8 cellular contexts compared by ENCODE assay signal in genomic region chr16:30571444-30572322, GRCh38. TPM values are rescaled to one million over a fixed set of nuclear protein-coding genes. Genes with fewer than 3 reads are reported as not detected.
DNase-seq lines count a peak whose midpoint lies in the region; ATAC-seq and TF ChIP-seq lines count a peak whose summit lies in the region.

Gene ZNF688 (minus strand): TSS chr16:30571714. CDS start chr16:30571629, 85 bp downstream.

- H2BK12ac ChIP-seq in trophoblast cell (ENCODE audit: low read length) = no peak within 1 kb of the TSS

- in situ Hi-C loops in transverse colon (cut with MboI; ENCODE audit: low pct_ligation_motif_present in 1 of 4, low pct_unique_long_range_greater_than_20kb in 1 of 4, low sequenced_read_pairs in 3 of 4) = loop anchor here in 2 of 4 donors (10.0 to 25.0 kb wide), 2 partner anchors 63 to 134 kb away; partner anchors contain the start of genes DCTPP1 (in 1 of the 2) and SEPHS2 (in 1 of the 2)

- H3K4me1 ChIP-seq in adipocyte (ENCODE audit: control insufficient read depth, insufficient read depth, low read length) = peaks cover 16% of the 10 kb centered on the region
- H3K4me1 ChIP-seq in trophoblast cell (ENCODE audit: control insufficient read depth in 1 of 2, insufficient read depth in 2 of 2, low read length in 2 of 2) = peaks cover 9 to 10% of the 10 kb centered on the region in 2 experiments
- H3K4me1 ChIP-seq in transverse colon = peaks cover 12 to 34% (median 24%) of the 10 kb centered on the region in 4 donors

- H3K27ac ChIP-seq in trophoblast cell (ENCODE audit: low read depth, low read length) = peak within 1 kb of the TSS; percentile 83
- H3K27ac ChIP-seq in transverse colon = peak within 1 kb of the TSS; percentile 99 to 100 (median 99)

- TF ChIP-seq EP300 in transverse colon (IDR thresholded peaks at IDR 0.05; ENCODE audit: low read depth) = no peak

- peak in 1 of 5 experiments; percentile 39 for TF ChIP-seq CTCF in transverse colon (IDR thresholded peaks at IDR 0.05)

- peak within 1 kb of the TSS; percentile 82 for H2BK120ac ChIP-seq in trophoblast cell (ENCODE audit: insufficient read depth, low read length, poor library complexity)

- H4K12ac ChIP-seq in trophoblast cell (ENCODE audit: low read depth, low read length) = peak within 1 kb of the TSS; percentile 90

- WGBS in trophoblast cell (ENCODE audit: extremely low coverage, insufficient coverage, insufficient read length) = no CpG with 5 or more reads among the region's 67 CpGs
- 0% methylated on average over 61 of the region's 67 CpGs; no CpG with 5 or more reads in 1 of the 2 donors for WGBS in transverse colon (ENCODE audit: low coverage in 1 of 2), 2 donors

- TF ChIP-seq POLR2A in GM10847 (IDR thresholded peaks at IDR 0.05; ENCODE audit: extremely low read depth, insufficient read length) (peak; percentile 29), transverse colon (IDR thresholded peaks at IDR 0.05) (peak; percentile 74)

- H3K4ac ChIP-seq in trophoblast cell (ENCODE audit: low read depth, low read length) = peak within 1 kb of the TSS; percentile 88

- H3K9me3 ChIP-seq in adipocyte (ENCODE audit: control insufficient read depth, low read length) (no peaks in the 10 kb centered on the region), trophoblast cell (ENCODE audit: insufficient read depth, low read depth, low read length) (peaks cover 2% of the 10 kb centered on the region), transverse colon (no peaks in the 10 kb centered on the region)

- H4K8ac ChIP-seq in trophoblast cell (ENCODE audit: low read depth, low read length) = peak within 1 kb of the TSS; percentile 100

- peak within 1 kb of the TSS; percentile 95 for H4K91ac ChIP-seq in trophoblast cell (ENCODE audit: low read depth, low read length)

- intact Hi-C loops in cardiac septum (cut with DNase I) (loop anchor here (1.0 to 5.0 kb wide), 3 partner anchors 13 to 61 kb away; partner anchors contain the start of genes ZNF764 and ZNF785), transverse colon (cut with DNase I; ENCODE audit: low total_unique reads) (loop anchor here (10.0 kb wide), 1 partner anchor 53 kb away; no protein-coding TSS in a partner anchor)

- peak within 1 kb of the TSS; percentile 96 for H3K18ac ChIP-seq in trophoblast cell (ENCODE audit: low read length)

- H2BK5ac ChIP-seq in trophoblast cell (ENCODE audit: low read depth, low read length, poor library complexity) = peak within 1 kb of the TSS; percentile 95

- ATAC-seq in HG02678 (IDR thresholded peaks at IDR 0.05; ENCODE audit: unreplicated experiment) = peak; percentile 82

- H3K27me3 ChIP-seq in adipocyte (replicated peaks; ENCODE audit: control insufficient read depth, insufficient read depth, low read length) = no peaks in the 10 kb centered on the region
- no peaks in the 10 kb centered on the region for H3K27me3 ChIP-seq in trophoblast cell (ENCODE audit: insufficient read depth, low read length)
- no peaks in the 10 kb centered on the region for H3K27me3 ChIP-seq in transverse colon

- H2AK5ac ChIP-seq in trophoblast cell (ENCODE audit: low read length) = peak within 1 kb of the TSS; percentile 84

- H3K36me3 ChIP-seq in adipocyte (ENCODE audit: control insufficient read depth, insufficient read depth, low read length, severe bottlenecking) = no peaks in the 10 kb centered on the region
- peaks cover 0 to 3% of the 10 kb centered on the region in 2 experiments for H3K36me3 ChIP-seq in trophoblast cell (ENCODE audit: control insufficient read depth in 1 of 2, insufficient read depth in 2 of 2, low read length in 2 of 2)
- H3K36me3 ChIP-seq in transverse colon = no peaks in the 10 kb centered on the region

- H3K79me2 ChIP-seq in trophoblast cell (ENCODE audit: control insufficient read depth, insufficient read depth, low read length, poor library complexity) = peaks cover 9% of the 10 kb centered on the region

- H3K23ac ChIP-seq in trophoblast cell (ENCODE audit: low read length) = no peak within 1 kb of the TSS

- peak within 1 kb of the TSS; percentile 92 for H2AFZ ChIP-seq in trophoblast cell (ENCODE audit: insufficient read depth, low read length, poor library complexity)

- DNase-seq in NCI-H1417 treated with DMSO at 0.1 percent for 48 hours (lab: John Stamatoyannopoulos, UW) (peak; percentile 92), SW480 (ENCODE audit: low spot score) (peak; percentile 96), adipocyte (ENCODE audit: low read depth) (peak; percentile 97), cardiac septum (ENCODE audit: low spot score) (peak; percentile 96), trophoblast cell (peak; percentile 90 to 94), transverse colon (peak; percentile 96)

- peak within 1 kb of the TSS; percentile 94 for H3K9ac ChIP-seq in adipocyte (ENCODE audit: low read length)
- H3K9ac ChIP-seq in trophoblast cell (ENCODE audit: low read length) = peak within 1 kb of the TSS; percentile 82

- H3K4me3 ChIP-seq in adipocyte (ENCODE audit: low read length) (peak within 1 kb of the TSS; percentile 90), trophoblast cell (ENCODE audit: low read depth, low read length) (peak within 1 kb of the TSS; percentile 72), transverse colon (peak within 1 kb of the TSS; percentile 81 to 92 (median 82))

- H3K79me1 ChIP-seq in trophoblast cell (ENCODE audit: low read length) = peaks cover 11% of the 10 kb centered on the region

- H3K14ac ChIP-seq in trophoblast cell (ENCODE audit: low read length) = peak within 1 kb of the TSS; percentile 94

- H3K4me2 ChIP-seq in trophoblast cell (ENCODE audit: low read length) = peak within 1 kb of the TSS; percentile 99

RNA-seq across cellular contexts. Expression of gene ZNF688, which starts in this region (rescaled TPM):
- 12.1 TPM for total RNA-seq in cardiac septum
- 3.5 and 4.1 TPM in 2 replicates for polyA plus RNA-seq in trophoblast cell (2013)
- total RNA-seq in transverse colon = 10 to 100 TPM; 22.9 to 64.3 (median 43.5) TPM

Comparison
In these comparisons a context has a peak if more than half of its experiments do, and no peak if none do; other contexts are left out.
1. Peak in every context shown above with its lines: DNase-seq, ATAC-seq, H3K4me3 ChIP-seq and H3K27ac ChIP-seq.